10 cellular contexts compared by ENCODE assay signal in the genomic region with DNA sequence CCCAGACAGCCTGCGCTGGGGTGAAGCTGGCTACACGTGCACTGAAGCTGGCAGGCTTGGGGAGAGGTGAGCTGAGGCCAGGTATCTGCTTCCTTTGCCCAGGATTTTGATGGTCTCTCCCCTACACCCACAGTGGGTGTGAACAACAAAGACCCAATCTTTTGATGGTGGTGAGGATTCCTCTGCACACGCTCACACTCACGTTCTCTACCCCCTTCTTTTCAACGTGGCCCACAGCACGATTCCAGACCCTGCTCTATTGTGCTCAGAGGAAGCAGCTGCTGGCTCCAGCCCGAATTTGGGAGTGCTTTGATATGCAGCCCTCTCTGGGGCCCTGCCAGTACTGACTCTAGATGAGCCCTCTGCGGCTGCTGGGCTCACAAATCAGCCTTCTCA. TPM values are rescaled to one million over a fixed set of nuclear protein-coding genes. Genes with fewer than 3 reads are reported as not detected.
A peak's percentile ranks its signal among the peaks of the same experiment; 100 is the strongest.
DNase-seq lines count a peak whose midpoint lies in the region; TF ChIP-seq lines count a peak whose summit lies in the region.
"Had no signal": no experiment of that assay in that cellular context is flagged by ENCODE, and none has a peak within 500 bp of the region (broad histone marks: within the 10 kb centered on the region; RNA-seq: fewer than 3 reads in every experiment).

No MANE protein-coding gene starts in this region.

- peaks cover 11% of the 10 kb centered on the region for H3K79me1 ChIP-seq in mesendoderm (ENCODE audit: low read length)

- H3K18ac ChIP-seq in mesendoderm (ENCODE audit: low read length): no peak overlapping the region

- peak overlapping the region; percentile 44 for H3K4ac ChIP-seq in mesendoderm (ENCODE audit: low read depth, low read length)

- TF ChIP-seq CTCF in endodermal cell (conservative IDR thresholded peaks at IDR 0.05) (no peak), thyroid gland (IDR thresholded peaks at IDR 0.05) (no peak)

- no peaks in the 10 kb centered on the region for H3K36me3 ChIP-seq in endodermal cell (ENCODE audit: control insufficient read depth, insufficient read depth, low read length)
- no peaks in the 10 kb centered on the region for H3K36me3 ChIP-seq in mesendoderm (ENCODE audit: control insufficient read depth, insufficient read depth, low read length)
- no peaks in the 10 kb centered on the region for H3K36me3 ChIP-seq in thyroid gland

- H3K36me3 Mint-ChIP-seq in endodermal cell (ENCODE audit: low read depth): peaks cover 6% of the 10 kb centered on the region

- H3K9me3 ChIP-seq in endodermal cell (ENCODE audit: control insufficient read depth, low read length) (no peaks in the 10 kb centered on the region), thyroid gland (no peaks in the 10 kb centered on the region)

- H3K4me2 ChIP-seq in mesendoderm (ENCODE audit: low read length): no peak overlapping the region

- H3K9me3 Mint-ChIP-seq in endodermal cell: no peaks in the 10 kb centered on the region

- H3K27ac ChIP-seq in endodermal cell (ENCODE audit: low read depth, low read length) (peak overlapping the region; percentile 57), mesendoderm (ENCODE audit: low read depth, low read length) (peak overlapping the region; percentile 20), thyroid gland (peak overlapping the region; percentile 98 to 99 (median 99))

- no peak overlapping the region for H3K4me3 Mint-ChIP-seq in endodermal cell

- peaks cover 39% of the 10 kb centered on the region for H3K4me1 Mint-ChIP-seq in endodermal cell

- intact Hi-C loops in thyroid gland (cut with DNase I): no loop called here

- H4K5ac ChIP-seq in mesendoderm (ENCODE audit: low read length): no peak overlapping the region

- H2BK5ac ChIP-seq in mesendoderm (ENCODE audit: low read length): peak overlapping the region; percentile 1

- no peak overlapping the region for H2AK5ac ChIP-seq in mesendoderm (ENCODE audit: low read length)

- H3K27me3 Mint-ChIP-seq in endodermal cell (ENCODE audit: insufficient read depth): peaks cover 2% of the 10 kb centered on the region

- H3K27ac Mint-ChIP-seq in endodermal cell: peak overlapping the region; percentile 67

- H3K4me3 ChIP-seq in endodermal cell (ENCODE audit: low read length) (no peak overlapping the region), mesendoderm (ENCODE audit: low read length) (no peak overlapping the region), thyroid gland (replicated peaks in 1 of 3) (no peak overlapping the region)

- DNase-seq in NCI-H446 (lab: John Stamatoyannopoulos, UW) (peak; percentile 39 to 67), endodermal cell (peak; percentile 88), mesendoderm (peak; percentile 84), thyroid gland (peak; percentile 75 to 83), NCI-H1930 (lab: John Stamatoyannopoulos, UW) (no peak), NCI-H524 treated with DMSO at 0.1 percent for 48 hours (lab: John Stamatoyannopoulos, UW) (no peak), GF-D8 (lab: John Stamatoyannopoulos, UW) (no peak), T1000 (lab: John Stamatoyannopoulos, UW) (no peak)
- DNase-seq: NCI-H2081; stimulated activated naive CD4-positive, alpha-beta T cell had no signal

- H3K4me1 ChIP-seq in endodermal cell (ENCODE audit: control insufficient read depth, insufficient read depth, low read length): no peaks in the 10 kb centered on the region
- peaks cover 11% of the 10 kb centered on the region for H3K4me1 ChIP-seq in mesendoderm (ENCODE audit: control insufficient read depth, low read depth, low read length)
- peaks cover 86 to 90% of the 10 kb centered on the region in 2 donors for H3K4me1 ChIP-seq in thyroid gland

- no peak overlapping the region for H4K8ac ChIP-seq in mesendoderm (ENCODE audit: low read depth, low read length)

- H3K79me2 ChIP-seq in mesendoderm (ENCODE audit: control insufficient read depth, insufficient read depth, low read length): peaks cover 21% of the 10 kb centered on the region

- peak overlapping the region; percentile 52 for H3K56ac ChIP-seq in mesendoderm (ENCODE audit: low read length)

- H3K27me3 ChIP-seq in endodermal cell (ENCODE audit: control insufficient read depth, insufficient read depth, low read length, poor library complexity, severe bottlenecking) (peaks cover 28% of the 10 kb centered on the region), mesendoderm (ENCODE audit: insufficient read depth, low read length, poor library complexity) (no peaks in the 10 kb centered on the region), thyroid gland (no peaks in the 10 kb centered on the region)

- no peak overlapping the region for H3K23ac ChIP-seq in mesendoderm (ENCODE audit: low read length)

- no peak overlapping the region for H2BK15ac ChIP-seq in mesendoderm (replicated peaks; ENCODE audit: low read depth)

- TF ChIP-seq POLR2A in thyroid gland (IDR thresholded peaks at IDR 0.05): peak in 1 of 2 donors; percentile 28

- H3K9ac ChIP-seq in endodermal cell (ENCODE audit: extremely low read depth, low read length, poor library complexity, severe bottlenecking): no peak overlapping the region
- H3K9ac ChIP-seq in mesendoderm (ENCODE audit: low read length): peak overlapping the region; percentile 14

- no peak overlapping the region for H2BK120ac ChIP-seq in mesendoderm (ENCODE audit: low read depth, low read length)

- 14 to 43% methylated on average over 2 to 8 of the region's 8 CpGs for WGBS in endodermal cell (ENCODE audit: insufficient coverage in 1 of 2, insufficient read length in 1 of 2), 2 experiments
- no CpG with 5 or more reads among the region's 8 CpGs for WGBS in mesendoderm (ENCODE audit: extremely low coverage, insufficient coverage, low lambda C conversion rate)
- 20 to 28% methylated on average over 6 to 8 of the region's 8 CpGs for WGBS in thyroid gland, 2 donors

RNA-seq across cellular contexts. Expression of a gene that starts 4.9 kb away (rescaled TPM):
- total RNA-seq in endodermal cell (10 to 100 TPM; 33.5 to 99.1 TPM), thyroid gland (100 to 1,000 TPM; 367 to 494 (median 375) TPM)
- 26.5 TPM for polyA plus RNA-seq in endodermal cell (2013, experiment 1 of 2)
- polyA plus RNA-seq in endodermal cell (2013, experiment 2 of 2): 22.0 TPM
- 228 TPM for polyA plus RNA-seq in mesendoderm (2013, experiment 1 of 2)
- 229 TPM for polyA plus RNA-seq in mesendoderm (2013, experiment 2 of 2)

Comparison
In these comparisons a context has a peak if more than half of its experiments do, and no peak if none do; other contexts are left out.
1. DNase-seq: peak in NCI-H446 (2 of 2), endodermal cell (single experiment), mesendoderm (single experiment) and thyroid gland (2 of 2); none in NCI-H1930 (0 of 2), NCI-H524 treated with DMSO at 0.1 percent for 48 hours (single experiment), GF-D8 (single experiment) and T1000 (single experiment).
2. H3K27ac ChIP-seq: peak in every context shown above with its lines; median percentile 99 in thyroid gland; 57 in endodermal cell; 20 in mesendoderm.